ENCODE assay signal across 30 cellular contexts in genomic region chr17:74410001-74410443, GRCh38. TPM values are rescaled to one million over a fixed set of nuclear protein-coding genes. Genes with fewer than 3 reads are reported as not detected.
DNase-seq lines count a peak whose midpoint lies in the region; TF ChIP-seq lines count a peak whose summit lies in the region.
"Had no signal": no experiment of that assay in that cellular context is flagged by ENCODE, and none has a peak within 500 bp of the region (broad histone marks: within the 10 kb centered on the region; RNA-seq: fewer than 3 reads in every experiment).

No MANE protein-coding gene starts in this region.

- no peak overlapping the region for H3K9ac ChIP-seq in endodermal cell (ENCODE audit: extremely low read depth, low read length, poor library complexity, severe bottlenecking)
- H3K9ac ChIP-seq: parathyroid adenoma had no signal

- no TSS peak for BruUV-seq in OCI-LY7 (replicated peaks; lab: Mats Ljungman, UMichigan)

- no peaks in the 10 kb centered on the region for H3K36me3 Mint-ChIP-seq in endodermal cell (ENCODE audit: low read depth)

- H2AFZ ChIP-seq in OCI-LY7 (ENCODE audit: low read length), result peak overlapping the region; percentile 92
- H2AFZ ChIP-seq: hepatocyte, parathyroid adenoma had no signal

- no peak for TF ChIP-seq POLR2A in stomach (IDR thresholded peaks at IDR 0.05)

- WGBS in endodermal cell (ENCODE audit: insufficient coverage in 1 of 2, insufficient read length in 1 of 2), 2 experiments, result 68 to 75% methylated on average over 4 of the region's 4 CpGs
- WGBS in stomach, 5 donors, result 49 to 68% (median 67%) methylated on average over 4 of the region's 4 CpGs

- peaks cover 30% of the 10 kb centered on the region for H3K4me1 ChIP-seq in OCI-LY7 (ENCODE audit: insufficient read depth, low read length, poor library complexity, severe bottlenecking)
- no peaks in the 10 kb centered on the region for H3K4me1 ChIP-seq in endodermal cell (ENCODE audit: control insufficient read depth, insufficient read depth, low read length)
- peaks cover 31 to 36% (median 34%) of the 10 kb centered on the region in 4 donors for H3K4me1 ChIP-seq in stomach
- H3K4me1 ChIP-seq: HAP-1, parathyroid adenoma, suprapubic skin had no signal

- peaks cover 19% of the 10 kb centered on the region for H3K27me3 ChIP-seq in endodermal cell (ENCODE audit: control insufficient read depth, insufficient read depth, low read length, poor library complexity, severe bottlenecking)
- no peaks in the 10 kb centered on the region for H3K27me3 ChIP-seq in stomach
- H3K27me3 ChIP-seq: hepatocyte, suprapubic skin had no signal

- no peak overlapping the region for H3K27ac Mint-ChIP-seq in endodermal cell
- H3K27ac Mint-ChIP-seq: activated T-helper 17 cell treated with anti-CD3 and anti-CD28 coated beads, Interleukin-2, amount 50 U/mL, for 72 hours; stimulated activated memory B cell treated with anti-CD40 and anti-IgM and Interleukin-4, amounts not matched to agents 10 μg/mL and 1 μg/mL and 100 μg/mL, for 72 hours had no signal

- no peak for TF ChIP-seq EP300 in stomach (IDR thresholded peaks at IDR 0.05)

- H3K4me2 ChIP-seq in OCI-LY7 (ENCODE audit: low read length), result peak overlapping the region; percentile 38
- H3K4me2 ChIP-seq: hepatocyte had no signal

- TF ChIP-seq CTCF in GM12865 (IDR thresholded peaks at IDR 0.05; ENCODE audit: insufficient read depth, low read depth, low read length, missing control alignments), result no peak
- TF ChIP-seq CTCF in OCI-LY7 (conservative IDR thresholded peaks at IDR 0.05; ENCODE audit: low read length), result no peak
- no peak for TF ChIP-seq CTCF in endodermal cell (conservative IDR thresholded peaks at IDR 0.05)
- no peak for TF ChIP-seq CTCF in stomach (IDR thresholded peaks at IDR 0.05)

- H3K4me3 Mint-ChIP-seq in endodermal cell, result no peak overlapping the region
- H3K4me3 Mint-ChIP-seq: activated T-helper 17 cell treated with anti-CD3 and anti-CD28 coated beads, Interleukin-2, amount 50 U/mL, for 72 hours; neural crest cell; stimulated activated memory B cell treated with anti-CD40 and anti-IgM and Interleukin-4, amounts not matched to agents 10 μg/mL and 1 μg/mL and 100 μg/mL, for 72 hours had no signal

- H3K79me2 ChIP-seq in OCI-LY7 (ENCODE audit: insufficient read depth, low read depth, low read length), result no peaks in the 10 kb centered on the region
- H3K79me2 ChIP-seq: hepatocyte, parathyroid adenoma had no signal

- peaks cover 38% of the 10 kb centered on the region for H3K27me3 Mint-ChIP-seq in endodermal cell (ENCODE audit: insufficient read depth)

- POLR2A ChIA-PET in OCI-LY7 (lab: Charles Lee), result interaction anchor here (0.9 to 1.3 kb wide), 2 partner anchors 20 to 45 kb away, joined by 3 read pairs; no protein-coding TSS in a partner anchor

- H3K9me3 Mint-ChIP-seq in endodermal cell, result peaks cover 7% of the 10 kb centered on the region
- H3K9me3 Mint-ChIP-seq: activated T-helper 17 cell treated with anti-CD3 and anti-CD28 coated beads, Interleukin-2, amount 50 U/mL, for 72 hours; neural crest cell had no signal

- intact Hi-C loops in OCI-LY7 (cut with micrococcal nuclease; ENCODE audit: unreplicated experiment), result loop anchor here (2.0 kb wide), 1 partner anchor 45 kb away; no protein-coding TSS in a partner anchor
- intact Hi-C loops in stomach (cut with DNase I; ENCODE audit: low total_unique reads), result no loop called here

- H3K9me2 ChIP-seq in OCI-LY7 (ENCODE audit: insufficient read depth, low read length), result no peaks in the 10 kb centered on the region

- DNase-seq in GM12865 (ENCODE audit: low read depth) (peak; percentile 15), OCI-LY7 (ENCODE audit: low spot score) (peak; percentile 76), endodermal cell (peak; percentile 75), stomach (no peak), NCI-H2029 treated with DMSO at 0.1 percent for 48 hours (lab: John Stamatoyannopoulos, UW) (no peak), NCI-H1930 (lab: John Stamatoyannopoulos, UW) (no peak), LoVo (ENCODE audit: low spot score) (no peak), substantia nigra (lab: John Stamatoyannopoulos, UW) (no peak)
- DNase-seq: activated naive CD4-positive, alpha-beta T cell treated with anti-CD3 and anti-CD28 coated beads, Interleukin-2, amount 50 U/mL, for 16 hours; Calu3; DND-41; NCI-H1048; NCI-H1694; NCI-H2171; NCI-H510A; OCI-M1; retina; T-helper 2 cell had no signal

- peaks cover 6% of the 10 kb centered on the region for H3K4me1 Mint-ChIP-seq in endodermal cell
- H3K4me1 Mint-ChIP-seq: neural crest cell; stimulated activated memory B cell treated with anti-CD40 and anti-IgM and Interleukin-4, amounts not matched to agents 10 μg/mL and 1 μg/mL and 100 μg/mL, for 72 hours had no signal

- CTCF ChIA-PET in OCI-LY7 (lab: Charles Lee; ENCODE audit: unreplicated experiment), result no interaction called here

- H3K4me3 ChIP-seq in GM12865 (ENCODE audit: low read depth, low read length) (no peak overlapping the region), OCI-LY7 (ENCODE audit: low read depth, low read length, poor library complexity, severe bottlenecking) (no peak overlapping the region), endodermal cell (ENCODE audit: low read length) (no peak overlapping the region), stomach (no peak overlapping the region)
- H3K4me3 ChIP-seq: HAP-1, hepatocyte, skin epidermis, suprapubic skin had no signal

- H3K9me3 ChIP-seq in OCI-LY7 (ENCODE audit: low read length), result no peaks in the 10 kb centered on the region
- H3K9me3 ChIP-seq in endodermal cell (ENCODE audit: control insufficient read depth, low read length), result no peaks in the 10 kb centered on the region
- no peaks in the 10 kb centered on the region for H3K9me3 ChIP-seq in stomach
- H3K9me3 ChIP-seq: HAP-1, suprapubic skin had no signal

- H4K20me1 ChIP-seq in OCI-LY7 (ENCODE audit: insufficient read depth, low read length), result no peaks in the 10 kb centered on the region

- no peaks in the 10 kb centered on the region for H3K36me3 ChIP-seq in OCI-LY7 (ENCODE audit: insufficient read depth, low read length)
- no peaks in the 10 kb centered on the region for H3K36me3 ChIP-seq in endodermal cell (ENCODE audit: control insufficient read depth, insufficient read depth, low read length)
- H3K36me3 ChIP-seq in stomach, result no peaks in the 10 kb centered on the region
- H3K36me3 ChIP-seq: HAP-1, suprapubic skin had no signal

- H3K27ac ChIP-seq in OCI-LY7 (ENCODE audit: low read depth, low read length, poor library complexity, severe bottlenecking) (peak overlapping the region; percentile 24), endodermal cell (ENCODE audit: low read depth, low read length) (no peak overlapping the region), stomach (peak overlapping the region; percentile 77 to 85 (median 80)), substantia nigra (ENCODE audit: low read depth, low read length, poor library complexity, severe bottlenecking) (no peak overlapping the region)
- H3K27ac ChIP-seq: C4-2B, parathyroid adenoma, skin epidermis, suprapubic skin had no signal

RNA-seq across cellular contexts. Expression of gene GPRC5C, which starts 21.9 kb away (rescaled TPM):
- 9.4 and 19.5 TPM in 2 replicates for total RNA-seq in OCI-LY7 (2014; rRNA removed; shearing (Covaris generic))
- 1.1 and 2.0 TPM in 2 replicates for total RNA-seq in OCI-LY7 (2022)
- total RNA-seq in endodermal cell, result 10 to 100 TPM; 57.0 to 73.4 TPM
- 24.5 TPM for polyA plus RNA-seq in endodermal cell (2013, experiment 1 of 2)
- polyA plus RNA-seq in endodermal cell (2013, experiment 2 of 2), result 23.3 TPM
- total RNA-seq in stomach, result 100 to 1,000 TPM in 4 of 5 donors, 10 to 100 TPM in 1; 66.5 to 321 (median 141) TPM
- 100 to 1,000 TPM in 2 of 3 donors, 10 to 100 TPM in 1; 84.5 to 145 (median 117) TPM for polyA plus RNA-seq in stomach

RNA-seq across cellular contexts. Expression of gene GPR142, which starts 42.7 kb away (rescaled TPM):
- total RNA-seq in OCI-LY7 (2014; rRNA removed; shearing (Covaris generic)), result not detected in 2 replicates
- total RNA-seq in OCI-LY7 (2022) (not detected in 2 replicates), endodermal cell (under 1 TPM; 0.29 to 0.92 TPM), stomach (not detected)
- polyA plus RNA-seq in endodermal cell (2013, experiment 1 of 2), result 0.21 TPM
- not detected for polyA plus RNA-seq in endodermal cell (2013, experiment 2 of 2)
- not detected for polyA plus RNA-seq in stomach
- total RNA-seq: activated T-helper 17 cell treated with anti-CD3 and anti-CD28 coated beads, Interleukin-2, amount 50 U/mL, for 72 hours; bronchial epithelial cell; Calu3; hepatocyte; Right ventricle myocardium superior; suprapubic skin; urinary bladder had no signal
- polyA plus RNA-seq: hepatocyte had no signal

RNA-seq across cellular contexts. Expression of gene BTBD17, which starts 48.4 kb away (rescaled TPM):
- total RNA-seq in OCI-LY7 (2014; rRNA removed; shearing (Covaris generic)), result not detected in 2 replicates
- total RNA-seq in OCI-LY7 (2022) (not detected in 2 replicates), endodermal cell (under 1 TPM in 1 of 2 donors, not detected in 1; 0.18 TPM), stomach (not detected)
- polyA plus RNA-seq in endodermal cell (2013, experiment 1 of 2), result 14.0 TPM
- polyA plus RNA-seq in endodermal cell (2013, experiment 2 of 2), result 12.0 TPM
- not detected for polyA plus RNA-seq in stomach
- total RNA-seq: activated T-helper 17 cell treated with anti-CD3 and anti-CD28 coated beads, Interleukin-2, amount 50 U/mL, for 72 hours; bronchial epithelial cell; Calu3; Right ventricle myocardium superior; suprapubic skin; urinary bladder had no signal
- polyA plus RNA-seq: urinary bladder had no signal

RNA-seq across cellular contexts. Expression of gene CD300A, which starts 56.4 kb away (rescaled TPM):
- total RNA-seq in OCI-LY7 (2014; rRNA removed; shearing (Covaris generic)), result 6.7 and 7.4 TPM in 2 replicates
- total RNA-seq in OCI-LY7 (2022) (1.8 and 3.5 TPM in 2 replicates), endodermal cell (not detected), stomach (1 to 10 TPM in 3 of 5 donors, not detected in 2; 3.1 to 8.0 (median 5.3) TPM)
- polyA plus RNA-seq in endodermal cell (2013, experiment 1 of 2), result not detected
- not detected for polyA plus RNA-seq in endodermal cell (2013, experiment 2 of 2)
- 1 to 10 TPM; 1.8 to 4.7 (median 2.7) TPM for polyA plus RNA-seq in stomach
- total RNA-seq: bronchial epithelial cell, neural crest cell had no signal

Comparison
In these comparisons a context has a peak if more than half of its experiments do, and no peak if none do; other contexts are left out.
1. DNase-seq: peak in GM12865 (single experiment), OCI-LY7 (single experiment) and endodermal cell (single experiment); none in stomach (single experiment), NCI-H2029 treated with DMSO at 0.1 percent for 48 hours (single experiment), NCI-H1930 (0 of 2), LoVo (single experiment) and substantia nigra (0 of 49).
2. H3K27ac ChIP-seq: peak in OCI-LY7 (single experiment) and stomach (5 of 5); none in endodermal cell (single experiment) and substantia nigra (single experiment).